ENCODE assay signal across 8 cellular contexts in genomic region chr10:70232155-70232858, GRCh38. TPM values are rescaled to one million over a fixed set of nuclear protein-coding genes. Genes with fewer than 3 reads are reported as not detected.
A peak's percentile ranks its signal among the peaks of the same experiment; 100 is the strongest.
DNase-seq lines count a peak whose midpoint lies in the region; ATAC-seq and TF ChIP-seq lines count a peak whose summit lies in the region.

No MANE protein-coding gene starts in this region.

- no peak for TF ChIP-seq EP300 in stomach (IDR thresholded peaks at IDR 0.05)

- intact Hi-C loops in activated CD8-positive, alpha-beta T cell treated with anti-CD3 and anti-CD28 coated beads for 36 hours (cut with micrococcal nuclease): no loop called here
- intact Hi-C loops in stomach (cut with DNase I; ENCODE audit: low total_unique reads): no loop called here

- WGBS in stomach, 5 donors: 2 to 6% (median 3%) methylated on average over 36 to 39 of the region's 39 CpGs

- H3K27ac Mint-ChIP-seq in activated CD8-positive, alpha-beta T cell treated with anti-CD3 and anti-CD28 coated beads for 36 hours: peak overlapping the region; percentile 78
- H3K27ac Mint-ChIP-seq in endothelial cell (ENCODE audit: unreplicated experiment): peak overlapping the region; percentile 0

- POLR2A ChIA-PET in GM10248 (lab: Yijun Ruan, JAX): interaction anchor here (0.7 to 1.4 kb wide), 2 partner anchors 86 to 169 kb away, joined by 4 to 5 read pairs; partner anchors contain the start of gene TYSND1
- POLR2A ChIA-PET in activated CD8-positive, alpha-beta T cell treated with anti-CD3 and anti-CD28 coated beads for 36 hours (lab: Charles Lee): interaction anchor here (0.8 to 4.6 kb wide), 21 partner anchors 9 to 180 kb away, joined by 3 to 23 read pairs (median 5); partner anchors contain the start of genes SAR1A and TYSND1

- H3K27me3 Mint-ChIP-seq in activated CD8-positive, alpha-beta T cell treated with anti-CD3 and anti-CD28 coated beads for 36 hours: no peaks in the 10 kb centered on the region
- H3K27me3 Mint-ChIP-seq in endothelial cell (ENCODE audit: unreplicated experiment): peaks cover 2% of the 10 kb centered on the region

- no peaks in the 10 kb centered on the region for H3K9me3 ChIP-seq in stomach

- peaks cover 9 to 24% (median 15%) of the 10 kb centered on the region in 4 donors for H3K36me3 ChIP-seq in stomach

- CTCF ChIA-PET in GM10248 (lab: Yijun Ruan, JAX): interaction anchor here (0.8 to 18.7 kb wide), 9 partner anchors 11 to 174 kb away, joined by 3 to 529 read pairs (median 4); no protein-coding TSS in a partner anchor
- CTCF ChIA-PET in activated CD8-positive, alpha-beta T cell treated with anti-CD3 and anti-CD28 coated beads for 36 hours (lab: Charles Lee): interaction anchor here (0.6 to 4.3 kb wide), 19 partner anchors 10 to 229 kb away, joined by 3 to 52 read pairs (median 4); partner anchors contain the start of genes EIF4EBP2 and TYSND1

- H3K27me3 ChIP-seq in stomach: no peaks in the 10 kb centered on the region

- H3K36me3 Mint-ChIP-seq in activated CD8-positive, alpha-beta T cell treated with anti-CD3 and anti-CD28 coated beads for 36 hours (ENCODE audit: low read depth): peaks cover 26% of the 10 kb centered on the region
- peaks cover 4% of the 10 kb centered on the region for H3K36me3 Mint-ChIP-seq in endothelial cell (ENCODE audit: low read depth, unreplicated experiment)

- H3K27ac ChIP-seq in stomach: peak overlapping the region; percentile 90 to 94 (median 91)

- ATAC-seq in activated CD8-positive, alpha-beta T cell treated with anti-CD3 and anti-CD28 coated beads for 36 hours: peak; percentile 32

- H3K4me1 ChIP-seq in stomach: peaks cover 16 to 61% (median 40%) of the 10 kb centered on the region in 4 donors

- peak overlapping the region; percentile 80 for H3K4me3 ChIP-seq in NB4 (ENCODE audit: low read depth, low read length)
- peak overlapping the region; percentile 84 to 94 (median 87) for H3K4me3 ChIP-seq in stomach

- TF ChIP-seq POLR2A in NB4 (IDR thresholded peaks at IDR 0.05; ENCODE audit: extremely low read depth, insufficient read length): no peak
- TF ChIP-seq POLR2A in stomach (IDR thresholded peaks at IDR 0.05): no peak

- TF ChIP-seq CTCF in GM10248 (IDR thresholded peaks at IDR 0.05; ENCODE audit: control extremely low read depth, extremely low read depth, low read depth, missing control alignments) (no peak), NB4 (IDR thresholded peaks at IDR 0.05; ENCODE audit: low read depth, low read length) (no peak), endothelial cell (IDR thresholded peaks at IDR 0.05; ENCODE audit: unreplicated experiment) (no peak), stomach (IDR thresholded peaks at IDR 0.05) (no peak)
- TF ChIP-seq CTCF in activated CD8-positive, alpha-beta T cell treated with anti-CD3 and anti-CD28 coated beads for 36 hours (IDR thresholded peaks at IDR 0.05): no peak

- peak overlapping the region; percentile 80 for H3K4me3 Mint-ChIP-seq in activated CD8-positive, alpha-beta T cell treated with anti-CD3 and anti-CD28 coated beads for 36 hours
- H3K4me3 Mint-ChIP-seq in endothelial cell (ENCODE audit: unreplicated experiment): peak overlapping the region; percentile 95

- H3K9me3 Mint-ChIP-seq in activated CD8-positive, alpha-beta T cell treated with anti-CD3 and anti-CD28 coated beads for 36 hours: no peaks in the 10 kb centered on the region
- no peaks in the 10 kb centered on the region for H3K9me3 Mint-ChIP-seq in endothelial cell (ENCODE audit: unreplicated experiment)

- DNase-seq in GM10248 (ENCODE audit: extremely low spot score) (peak; percentile 34), NB4 (ENCODE audit: low read depth) (peak; percentile 68), endothelial cell (ENCODE audit: low spot score) (peak; percentile 12), mucosa of gallbladder (ENCODE audit: low spot score) (peak; percentile 56), stomach (peak; percentile 72), GM19240 (ENCODE audit: insufficient read length, low spot score) (no peak), SHP77 treated with DMSO at 0.1 percent for 48 hours (lab: John Stamatoyannopoulos, UW) (no peak)
- peak; percentile 66 for DNase-seq in activated CD8-positive, alpha-beta T cell treated with anti-CD3 and anti-CD28 coated beads for 36 hours

- peaks cover 47% of the 10 kb centered on the region for H3K4me1 Mint-ChIP-seq in activated CD8-positive, alpha-beta T cell treated with anti-CD3 and anti-CD28 coated beads for 36 hours (ENCODE audit: low read depth)
- H3K4me1 Mint-ChIP-seq in endothelial cell (ENCODE audit: unreplicated experiment): peaks cover 12% of the 10 kb centered on the region

RNA-seq across cellular contexts. Expression of gene PPA1, which starts 0.9 kb away (rescaled TPM):
- total RNA-seq in activated CD8-positive, alpha-beta T cell treated with anti-CD3 and anti-CD28 coated beads for 36 hours: 100 to 1,000 TPM; 357 to 368 TPM
- total RNA-seq in endothelial cell (ENCODE audit: unreplicated experiment) (56.3 TPM), mucosa of gallbladder (148 TPM), stomach (100 to 1,000 TPM in 2 of 5 donors, 10 to 100 TPM in 3; 18.1 to 140 (median 93.9) TPM)
- 100 to 1,000 TPM; 152 to 217 (median 162) TPM for polyA plus RNA-seq in stomach

RNA-seq across cellular contexts. Expression of gene NPFFR1, which starts 51.5 kb away (rescaled TPM):
- total RNA-seq in activated CD8-positive, alpha-beta T cell treated with anti-CD3 and anti-CD28 coated beads for 36 hours: not detected
- total RNA-seq in endothelial cell (ENCODE audit: unreplicated experiment) (not detected), mucosa of gallbladder (0.03 TPM), stomach (under 1 TPM in 2 of 5 donors, not detected in 3; under 0.01 to 0.45 TPM)
- polyA plus RNA-seq in stomach: under 1 TPM in 1 of 3 donors, not detected in 2; 0.05 TPM

Comparison
In these comparisons a context has a peak if more than half of its experiments do, and no peak if none do; other contexts are left out.
1. DNase-seq: peak in GM10248 (single experiment), NB4 (single experiment), activated CD8-positive, alpha-beta T cell treated with anti-CD3 and anti-CD28 coated beads for 36 hours (single experiment), endothelial cell (single experiment), mucosa of gallbladder (single experiment) and stomach (single experiment); none in GM19240 (single experiment) and SHP77 treated with DMSO at 0.1 percent for 48 hours (single experiment).